23 cellular contexts compared by ENCODE assay signal in the genomic region with DNA sequence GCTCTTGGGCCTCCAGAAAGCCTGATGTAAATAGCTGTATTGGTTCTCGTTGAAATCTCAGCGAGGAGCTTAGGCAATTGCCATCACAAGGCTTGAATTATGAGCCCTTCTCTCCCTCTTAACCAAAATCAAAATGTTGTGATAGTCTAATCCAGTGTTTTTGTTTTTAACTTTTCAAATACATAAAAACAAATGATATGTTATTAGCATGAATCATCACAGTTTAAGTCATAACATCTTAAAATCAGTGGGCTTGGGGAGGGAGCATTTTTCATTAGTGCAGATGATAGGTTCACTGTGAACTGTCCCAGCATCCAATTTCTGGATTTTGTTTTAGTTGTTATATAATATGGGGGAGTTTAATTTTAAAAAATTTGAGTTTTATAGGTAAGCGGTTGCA. TPM values are rescaled to one million over a fixed set of nuclear protein-coding genes. Genes with fewer than 3 reads are reported as not detected.
DNase-seq lines count a peak whose midpoint lies in the region; ATAC-seq and TF ChIP-seq lines count a peak whose summit lies in the region.
"Had no signal": no experiment of that assay in that cellular context is flagged by ENCODE, and none has a peak within 500 bp of the region (broad histone marks: within the 10 kb centered on the region; RNA-seq: fewer than 3 reads in every experiment).

No MANE protein-coding gene starts in this region.

- H3K36me3 Mint-ChIP-seq in MCF 10A (ENCODE audit: insufficient read depth, unreplicated experiment): peaks cover 14% of the 10 kb centered on the region
- peaks cover 49% of the 10 kb centered on the region for H3K36me3 Mint-ChIP-seq in dendritic cell treated with granulocyte-macrophage colony-stimulating factor and Interleukin-4, amounts not matched to agents 40 ng/mL and 50 ng/mL, for 4 days (ENCODE audit: low read depth)

- in situ Hi-C loops in GM13977 (cut with MboI; ENCODE audit: low pct_unique_long_range_greater_than_20kb, low sequenced_read_pairs, unreplicated experiment): no loop called here

- no peak overlapping the region for H3K4me3 Mint-ChIP-seq in MCF 10A (ENCODE audit: unreplicated experiment)
- H3K4me3 Mint-ChIP-seq in dendritic cell treated with granulocyte-macrophage colony-stimulating factor and Interleukin-4, amounts not matched to agents 40 ng/mL and 50 ng/mL, for 4 days: no peak overlapping the region
- H3K4me3 Mint-ChIP-seq: CD4-positive, alpha-beta memory T cell had no signal

- H3K27me3 ChIP-seq in breast epithelium: no peaks in the 10 kb centered on the region
- H3K27me3 ChIP-seq: BE2C; BLaER1 treated with 17β-estradiol and CSF1 and Interleukin-3, amounts not matched to agents 10 nM and 100 nM had no signal

- H3K27ac Mint-ChIP-seq in MCF 10A (ENCODE audit: low read depth, unreplicated experiment): no peak overlapping the region
- peak overlapping the region; percentile 34 for H3K27ac Mint-ChIP-seq in dendritic cell treated with granulocyte-macrophage colony-stimulating factor and Interleukin-4, amounts not matched to agents 40 ng/mL and 50 ng/mL, for 4 days
- H3K27ac Mint-ChIP-seq: CD4-positive, alpha-beta memory T cell had no signal

- H3K9me3 Mint-ChIP-seq in MCF 10A (ENCODE audit: unreplicated experiment): no peaks in the 10 kb centered on the region
- no peaks in the 10 kb centered on the region for H3K9me3 Mint-ChIP-seq in dendritic cell treated with granulocyte-macrophage colony-stimulating factor and Interleukin-4, amounts not matched to agents 40 ng/mL and 50 ng/mL, for 4 days
- H3K9me3 Mint-ChIP-seq: CD4-positive, alpha-beta memory T cell had no signal

- ATAC-seq in GM21423 (IDR thresholded peaks at IDR 0.05; ENCODE audit: unreplicated experiment): no peak
- ATAC-seq: A549 had no signal

- no TSS peak for BruUV-seq in MCF 10A (replicated peaks; lab: Mats Ljungman, UMichigan)

- H3K4me3 ChIP-seq in breast epithelium: no peak overlapping the region
- no peak overlapping the region for H3K4me3 ChIP-seq in fibroblast of villous mesenchyme (ENCODE audit: low read depth, low read length)
- H3K4me3 ChIP-seq: A549; BLaER1 treated with 17β-estradiol and CSF1 and Interleukin-3, amounts not matched to agents 10 nM and 100 nM; HAP-1 had no signal

- H3K4me1 Mint-ChIP-seq in MCF 10A (ENCODE audit: insufficient read depth, unreplicated experiment): peaks cover 9% of the 10 kb centered on the region
- peaks cover 65% of the 10 kb centered on the region for H3K4me1 Mint-ChIP-seq in dendritic cell treated with granulocyte-macrophage colony-stimulating factor and Interleukin-4, amounts not matched to agents 40 ng/mL and 50 ng/mL, for 4 days (ENCODE audit: low read depth)

- no peaks in the 10 kb centered on the region for H3K36me3 ChIP-seq in breast epithelium
- H3K36me3 ChIP-seq: HAP-1 had no signal

- peaks cover 0 to 10% of the 10 kb centered on the region in 2 donors for H3K4me1 ChIP-seq in breast epithelium
- H3K4me1 ChIP-seq: A549, BE2C had no signal

- intact Hi-C loops in breast epithelium (cut with DNase I; ENCODE audit: low total_unique reads): no loop called here
- intact Hi-C loops in MCF 10A (cut with micrococcal nuclease): no loop called here
- intact Hi-C loops in dendritic cell treated with granulocyte-macrophage colony-stimulating factor and Interleukin-4, amounts not matched to agents 40 ng/mL and 50 ng/mL, for 4 days (cut with micrococcal nuclease): no loop called here

- DNase-seq in breast epithelium (ENCODE audit: low spot score in 2 of 2) (no peak), MCF 10A (ENCODE audit: unreplicated experiment) (no peak), fibroblast of villous mesenchyme (ENCODE audit: low read depth) (peak; percentile 71), NCI-H1417 treated with DMSO at 0.1 percent for 48 hours (lab: John Stamatoyannopoulos, UW) (no peak), GM13977 (ENCODE audit: low spot score) (no peak)
- DNase-seq: 8988T; ACHN; AML-193; BE2C; Calu3; CD4-positive, alpha-beta memory T cell; COR-L47; DMS53; DMS79 treated with DMSO at 0.1 percent for 48 hours; GF-D8; GOT3 had no signal

- POLR2A ChIA-PET in MCF 10A (lab: Yijun Ruan, JAX): no interaction called here

- no peak for TF ChIP-seq CTCF in breast epithelium (IDR thresholded peaks at IDR 0.05)
- TF ChIP-seq CTCF in MCF 10A (IDR thresholded peaks at IDR 0.05; ENCODE audit: unreplicated experiment): no peak
- no peak for TF ChIP-seq CTCF in fibroblast of villous mesenchyme (IDR thresholded peaks at IDR 0.05; ENCODE audit: insufficient read depth, low read depth, low read length)
- no peak for TF ChIP-seq CTCF in GM13977 (IDR thresholded peaks at IDR 0.05; ENCODE audit: extremely low read depth, insufficient read depth, missing control alignments)

- H3K27me3 Mint-ChIP-seq in MCF 10A (ENCODE audit: insufficient read depth, unreplicated experiment): no peaks in the 10 kb centered on the region
- H3K27me3 Mint-ChIP-seq in dendritic cell treated with granulocyte-macrophage colony-stimulating factor and Interleukin-4, amounts not matched to agents 40 ng/mL and 50 ng/mL, for 4 days: no peaks in the 10 kb centered on the region
- H3K27me3 Mint-ChIP-seq: CD4-positive, alpha-beta memory T cell had no signal

- no peaks in the 10 kb centered on the region for H3K9me3 ChIP-seq in breast epithelium
- H3K9me3 ChIP-seq: A549; BE2C; BLaER1 treated with 17β-estradiol and CSF1 and Interleukin-3, amounts not matched to agents 10 nM and 100 nM; HAP-1 had no signal

- peak overlapping the region; percentile 66 to 87 for H3K27ac ChIP-seq in breast epithelium
- H3K27ac ChIP-seq: A549; BLaER1 treated with 17β-estradiol and CSF1 and Interleukin-3, amounts not matched to agents 10 nM and 100 nM had no signal

- CTCF ChIA-PET in MCF 10A (lab: Yijun Ruan, JAX): no interaction called here

- no peak for TF ChIP-seq POLR2A in breast epithelium (IDR thresholded peaks at IDR 0.05)

RNA-seq across cellular contexts. Expression of a gene that starts 48.9 kb away (rescaled TPM):
- not detected for total RNA-seq in breast epithelium
- total RNA-seq in MCF 10A (2022): not detected in 2 replicates
- not detected in 2 replicates for total RNA-seq in fibroblast of villous mesenchyme
- total RNA-seq: Calu3; CD4-positive, alpha-beta memory T cell; Daoy; G401 had no signal
